In genomic region chr19:40272261-40272660, GRCh38 we compare ENCODE assay signal across 1 cellular context.
TF ChIP-seq lines count a peak whose summit lies in the region.

No MANE protein-coding gene starts in this region.

TF ChIP-seq in HepG2, 621 proteins besides CTCF, POLR2A, EP300 and RAD21:
- TF ChIP-seq, protein P1, sequence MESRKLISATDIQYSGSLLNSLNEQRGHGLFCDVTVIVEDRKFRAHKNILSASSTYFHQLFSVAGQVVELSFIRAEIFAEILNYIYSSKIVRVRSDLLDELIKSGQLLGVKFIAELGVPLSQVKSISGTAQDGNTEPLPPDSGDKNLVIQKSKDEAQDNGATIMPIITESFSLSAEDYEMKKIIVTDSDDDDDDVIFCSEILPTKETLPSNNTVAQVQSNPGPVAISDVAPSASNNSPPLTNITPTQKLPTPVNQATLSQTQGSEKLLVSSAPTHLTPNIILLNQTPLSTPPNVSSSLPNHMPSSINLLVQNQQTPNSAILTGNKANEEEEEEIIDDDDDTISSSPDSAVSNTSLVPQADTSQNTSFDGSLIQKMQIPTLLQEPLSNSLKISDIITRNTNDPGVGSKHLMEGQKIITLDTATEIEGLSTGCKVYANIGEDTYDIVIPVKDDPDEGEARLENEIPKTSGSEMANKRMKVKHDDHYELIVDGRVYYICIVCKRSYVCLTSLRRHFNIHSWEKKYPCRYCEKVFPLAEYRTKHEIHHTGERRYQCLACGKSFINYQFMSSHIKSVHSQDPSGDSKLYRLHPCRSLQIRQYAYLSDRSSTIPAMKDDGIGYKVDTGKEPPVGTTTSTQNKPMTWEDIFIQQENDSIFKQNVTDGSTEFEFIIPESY (CRISPR knock-in tag; IDR thresholded peaks at IDR 0.05) = peak; percentile 18; the same call in 1 of the 2 replicates
- no peak for TF ChIP-seq PRPF4 (IDR thresholded peaks at IDR 0.05; ENCODE audit: low read depth, low read length, poor library complexity, severe bottlenecking)
TF ChIP-seq in HepG2: peak in this region for 1.
